17 cellular contexts compared by ENCODE assay signal in the genomic region with DNA sequence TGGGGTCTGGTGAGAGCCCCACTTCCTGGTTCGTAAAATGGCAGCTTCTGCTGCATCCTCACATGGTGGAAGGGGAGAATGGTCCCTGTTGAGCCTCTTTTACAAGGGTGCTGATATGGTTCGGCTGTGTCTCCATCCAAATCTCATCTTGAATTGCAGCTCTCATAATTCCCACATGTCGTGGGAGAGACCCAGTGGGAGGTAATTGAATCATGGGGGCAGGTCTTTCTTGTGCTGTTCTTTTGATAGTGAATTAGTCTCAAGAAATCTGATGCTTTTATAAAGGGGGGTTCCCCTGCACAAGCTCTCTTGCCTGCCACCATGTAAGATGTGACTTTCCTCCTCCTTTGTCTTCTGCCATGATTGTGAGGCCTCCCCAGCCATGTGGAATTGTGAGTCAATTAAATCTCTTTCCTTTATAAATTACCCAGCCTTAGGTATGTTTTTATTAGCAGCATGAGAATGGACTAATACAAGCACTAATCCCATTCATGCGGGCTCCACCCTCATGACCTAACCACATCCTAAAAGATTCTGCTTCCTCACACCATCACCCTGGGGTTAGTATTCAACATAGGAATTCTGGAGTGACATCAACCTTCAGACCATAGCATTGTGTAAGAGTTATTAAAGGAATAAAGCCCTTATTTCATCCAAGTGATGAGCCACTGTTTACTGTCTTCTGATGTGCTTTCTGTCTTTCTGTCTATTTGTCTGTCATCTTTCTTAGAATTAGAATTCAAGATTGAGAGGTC.
DNase-seq lines count a peak whose midpoint lies in the region; ATAC-seq and TF ChIP-seq lines count a peak whose summit lies in the region.
"Had no signal": no experiment of that assay in that cellular context is flagged by ENCODE, and none has a peak within 500 bp of the region (broad histone marks: within the 10 kb centered on the region; RNA-seq: fewer than 3 reads in every experiment).

No MANE protein-coding gene starts in this region.

- no peak overlapping the region for H3K4me3 ChIP-seq in PC-9
- H3K4me3 ChIP-seq in epithelial cell of proximal tubule (ENCODE audit: low read depth, low read length) = no peak overlapping the region
- H3K4me3 ChIP-seq: GM23338 had no signal

- no peaks in the 10 kb centered on the region for H3K79me2 ChIP-seq in PC-9 (ENCODE audit: low read depth)

- peaks cover 7% of the 10 kb centered on the region; the same call in 1 of the 2 replicates for H3K4me1 ChIP-seq in PC-9 (replicated peaks; ENCODE audit: insufficient read depth)

- peaks cover 7% of the 10 kb centered on the region; the same call in 1 of the 2 replicates for H3F3A ChIP-seq in PC-9 (ENCODE audit: insufficient read depth, low read depth)

- CTCF ChIA-PET in PC-9 (lab: Charles Lee) = no interaction called here

- ATAC-seq in HG03354 (IDR thresholded peaks at IDR 0.05; ENCODE audit: poor library complexity, severe bottlenecking, unreplicated experiment) (no peak), GM18498 (IDR thresholded peaks at IDR 0.05; ENCODE audit: unreplicated experiment) (no peak)
- ATAC-seq: GM23338; left lobe of liver; naive thymus-derived CD8-positive, alpha-beta T cell; SK-N-SH treated with all-trans-retinoic acid at 6 μM for 48 hours had no signal

- no peak overlapping the region for H3K4me2 ChIP-seq in PC-9
- H3K4me2 ChIP-seq: GM23338 had no signal

- H3K27me3 ChIP-seq in PC-9 (ENCODE audit: insufficient read depth, low read depth) = no peaks in the 10 kb centered on the region

- BruUV-seq in PC-9 (replicated peaks; lab: Mats Ljungman, UMichigan) = no TSS peak

- no peaks in the 10 kb centered on the region for H4K20me1 ChIP-seq in PC-9 (ENCODE audit: insufficient read depth)

- no peaks in the 10 kb centered on the region for H3K36me3 ChIP-seq in PC-9 (ENCODE audit: low read depth)

- intact Hi-C loops in PC-9 (cut with micrococcal nuclease; ENCODE audit: unreplicated experiment) = no loop called here

- TF ChIP-seq CTCF in PC-9 (conservative IDR thresholded peaks at IDR 0.05) = no peak
- TF ChIP-seq CTCF in epithelial cell of proximal tubule (conservative IDR thresholded peaks at IDR 0.05; ENCODE audit: low read depth, low read length) = no peak

- DNase-seq in EH (ENCODE audit: low read depth) = peak; percentile 92
- DNase-seq in PC-9 = peak in 1 of 2 experiments; percentile 76
- peak; percentile 23 for DNase-seq in epithelial cell of proximal tubule (ENCODE audit: low read depth)
- peak; percentile 83 for DNase-seq in non-pigmented ciliary epithelial cell (ENCODE audit: low read depth)
- DNase-seq in stimulated activated CD4-positive, alpha-beta T cell treated with anti-CD3 and anti-CD28 coated beads, Interleukin-2, amount 100 ng/mL, for 48 hours = no peak
- no peak for DNase-seq in NCI-H2171 treated with DMSO at 0.1 percent for 48 hours (lab: John Stamatoyannopoulos, UW)
- DNase-seq: activated naive CD8-positive, alpha-beta T cell treated with anti-CD3 and anti-CD28 coated beads, Interleukin-2, amount 10 ng/mL, durations not matched to agents 7 days and 5 days; head of caudate nucleus; naive thymus-derived CD8-positive, alpha-beta T cell; NCI-H2081 treated with DMSO at 0.1 percent for 48 hours; stimulated activated naive CD4-positive, alpha-beta T cell treated with Interleukin-2 at 50 U/mL for 16 hours had no signal

- H2AFZ ChIP-seq in PC-9 = no peak overlapping the region
- H2AFZ ChIP-seq: GM23338 had no signal

- POLR2A ChIA-PET in PC-9 (lab: Charles Lee; ENCODE audit: unreplicated experiment) = no interaction called here

- H3K9me2 ChIP-seq in PC-9 (ENCODE audit: insufficient read depth) = no peaks in the 10 kb centered on the region

- 0 out of 2 replicates have a peak, but pooled peaks cover 11% of the 10 kb centered on the region for H3K9me3 ChIP-seq in PC-9 (ENCODE audit: insufficient read depth, low read depth)

- H3K27ac ChIP-seq in PC-9 = peak overlapping the region; percentile 17
- H3K27ac ChIP-seq: VCaP had no signal

Comparison
In these comparisons a context has a peak if more than half of its experiments do, and no peak if none do; other contexts are left out.
1. DNase-seq: peak in EH (single experiment), epithelial cell of proximal tubule (single experiment) and non-pigmented ciliary epithelial cell (single experiment); none in stimulated activated CD4-positive, alpha-beta T cell treated with anti-CD3 and anti-CD28 coated beads, Interleukin-2, amount 100 ng/mL, for 48 hours (0 of 2) and NCI-H2171 treated with DMSO at 0.1 percent for 48 hours (single experiment).